ENCODE assay signal across 29 cellular contexts in the genomic region with DNA sequence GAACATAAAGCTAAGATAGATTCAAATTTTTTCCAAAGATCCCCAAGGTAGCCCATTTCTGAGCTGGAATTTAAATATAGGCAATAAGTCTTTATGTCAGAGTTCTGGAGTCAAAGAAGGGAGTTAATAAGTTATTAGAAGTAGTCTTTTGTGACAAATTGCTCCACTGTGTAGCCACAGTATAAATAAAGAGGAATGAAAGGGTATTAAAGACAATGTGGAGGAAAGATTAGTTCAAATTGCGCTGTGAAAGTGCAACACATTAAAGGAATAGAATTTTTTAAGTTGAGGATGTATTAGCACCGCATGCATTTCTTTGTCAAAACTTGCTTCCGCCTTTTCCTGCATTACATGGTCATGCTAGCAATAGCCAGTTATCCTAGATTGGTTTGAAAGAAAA.
"Had no signal": no experiment of that assay in that cellular context is flagged by ENCODE, and none has a peak within 500 bp of the region (broad histone marks: within the 10 kb centered on the region; RNA-seq: fewer than 3 reads in every experiment).

No MANE protein-coding gene starts in this region.

- H3K4me1 Mint-ChIP-seq: activated CD4-positive, alpha-beta T cell treated with anti-CD3 and anti-CD28 coated beads for 36 hours; activated CD4-positive, alpha-beta T cell treated with anti-CD3 and anti-CD28 coated beads, Interleukin-2, amount 10 ng/mL, durations not matched to agents 24 days and 14 days; activated CD8-positive, alpha-beta memory T cell treated with anti-CD3 and anti-CD28 coated beads, Interleukin-2, amount 10 ng/mL, durations not matched to agents 7 days and 5 days; activated naive CD4-positive, alpha-beta T cell treated with anti-CD3 and anti-CD28 coated beads, Interleukin-2, amount 10 ng/mL, durations not matched to agents 7 days and 5 days; central memory CD8-positive, alpha-beta T cell had no signal

- H2AFZ ChIP-seq: hepatocyte had no signal

- H3K4me3 Mint-ChIP-seq: activated CD4-positive, alpha-beta memory T cell treated with anti-CD3 and anti-CD28 coated beads for 36 hours; activated CD4-positive, alpha-beta T cell treated with anti-CD3 and anti-CD28 coated beads for 36 hours; activated CD4-positive, alpha-beta T cell treated with anti-CD3 and anti-CD28 coated beads, Interleukin-2, amount 10 ng/mL, durations not matched to agents 24 days and 14 days; activated CD8-positive, alpha-beta memory T cell treated with anti-CD3 and anti-CD28 coated beads, Interleukin-2, amount 10 ng/mL, durations not matched to agents 7 days and 5 days; activated CD8-positive, alpha-beta T cell treated with anti-CD3 and anti-CD28 coated beads, Interleukin-2, amount 10 ng/mL, durations not matched to agents 7 days and 5 days; activated naive CD4-positive, alpha-beta T cell treated with anti-CD3 and anti-CD28 coated beads, Interleukin-2, amount 10 ng/mL, durations not matched to agents 7 days and 5 days; central memory CD8-positive, alpha-beta T cell; dendritic cell treated with granulocyte-macrophage colony-stimulating factor and Interleukin-4, amounts not matched to agents 40 ng/mL and 50 ng/mL, for 4 days; endodermal cell had no signal

- H3K9me3 Mint-ChIP-seq: activated CD4-positive, alpha-beta memory T cell treated with anti-CD3 and anti-CD28 coated beads for 36 hours; activated CD4-positive, alpha-beta T cell treated with anti-CD3 and anti-CD28 coated beads, Interleukin-2, amount 10 ng/mL, durations not matched to agents 24 days and 14 days; activated naive CD4-positive, alpha-beta T cell treated with anti-CD3 and anti-CD28 coated beads, Interleukin-2, amount 10 ng/mL, durations not matched to agents 7 days and 5 days; activated naive CD4-positive, alpha-beta T cell treated with anti-CD3 and anti-CD28 coated beads, Interleukin-2, amount 50 U/mL, for 72 hours; central memory CD8-positive, alpha-beta T cell had no signal

- ATAC-seq: activated CD4-positive, alpha-beta T cell treated with anti-CD3 and anti-CD28 coated beads for 36 hours; activated CD8-positive, alpha-beta memory T cell treated with anti-CD3 and anti-CD28 coated beads, Interleukin-2, amount 10 ng/mL, durations not matched to agents 7 days and 5 days; activated CD8-positive, alpha-beta T cell treated with anti-CD3 and anti-CD28 coated beads, Interleukin-2, amount 10 ng/mL, durations not matched to agents 7 days and 5 days; activated naive CD4-positive, alpha-beta T cell treated with anti-CD3 and anti-CD28 coated beads, Interleukin-2, amount 50 U/mL, for 72 hours; esophagus mucosa; gastrocnemius medialis; heart right ventricle had no signal

- H3K27ac ChIP-seq: coronary artery, dorsolateral prefrontal cortex, gastrocnemius medialis, heart right ventricle, hepatocyte had no signal

- H3K4me2 ChIP-seq: hepatocyte had no signal

- H3K27me3 Mint-ChIP-seq: activated naive CD4-positive, alpha-beta T cell treated with anti-CD3 and anti-CD28 coated beads, Interleukin-2, amount 10 ng/mL, durations not matched to agents 7 days and 5 days; central memory CD8-positive, alpha-beta T cell; dendritic cell treated with granulocyte-macrophage colony-stimulating factor and Interleukin-4, amounts not matched to agents 40 ng/mL and 50 ng/mL, for 4 days had no signal

- H3K9me3 ChIP-seq: gastrocnemius medialis had no signal

- H3K27me3 ChIP-seq: brain microvascular endothelial cell, dorsolateral prefrontal cortex, gastrocnemius medialis, heart right ventricle, hepatocyte had no signal

- H3K4me3 ChIP-seq: coronary artery, dorsolateral prefrontal cortex, gastrocnemius medialis, heart right ventricle, hepatocyte had no signal

- H3K79me2 ChIP-seq: hepatocyte had no signal

- DNase-seq: activated CD4-positive, alpha-beta memory T cell treated with anti-CD3 and anti-CD28 coated beads for 36 hours; activated CD4-positive, alpha-beta T cell treated with anti-CD3 and anti-CD28 coated beads for 36 hours; activated CD4-positive, alpha-beta T cell treated with anti-CD3 and anti-CD28 coated beads, Interleukin-2, amount 10 ng/mL, durations not matched to agents 24 days and 14 days; activated CD4-positive, CD25-positive, alpha-beta regulatory T cell; activated CD4-positive, CD25-positive, alpha-beta regulatory T cell treated with anti-CD3 and anti-CD28 coated beads, Interleukin-2, amount 50 U/mL, for 72 hours; activated CD8-positive, alpha-beta memory T cell treated with anti-CD3 and anti-CD28 coated beads, Interleukin-2, amount 10 ng/mL, durations not matched to agents 7 days and 5 days; activated CD8-positive, alpha-beta memory T cell treated with anti-CD3 and anti-CD28 coated beads, Interleukin-2, amount 50 U/mL, for 4 hours; activated CD8-positive, alpha-beta T cell treated with anti-CD3 and anti-CD28 coated beads, Interleukin-2, amount 10 ng/mL, durations not matched to agents 7 days and 5 days; activated gamma-delta T cell; activated naive CD4-positive, alpha-beta T cell; activated naive CD4-positive, alpha-beta T cell treated with anti-CD3 and anti-CD28 coated beads, Interleukin-2, amount 10 ng/mL, durations not matched to agents 7 days and 5 days; activated T-cell treated with anti-CD3 and anti-CD28 coated beads, Interleukin-2, amount 50 U/mL, for 1 hour; activated T-cell treated with anti-CD3 and anti-CD28 coated beads, Interleukin-2, amount 50 U/mL, for 48 hours; amniotic stem cell; anterior cingulate cortex; brain microvascular endothelial cell; dorsolateral prefrontal cortex; effector memory CD4-positive, alpha-beta T cell; endodermal cell; foreskin fibroblast; gastrocnemius medialis; heart right ventricle; T-helper 2 cell had no signal

- H3K27ac Mint-ChIP-seq: activated CD4-positive, alpha-beta memory T cell treated with anti-CD3 and anti-CD28 coated beads for 36 hours; activated CD4-positive, alpha-beta T cell treated with anti-CD3 and anti-CD28 coated beads for 36 hours; activated CD4-positive, alpha-beta T cell treated with anti-CD3 and anti-CD28 coated beads, Interleukin-2, amount 10 ng/mL, durations not matched to agents 24 days and 14 days; activated CD8-positive, alpha-beta memory T cell treated with anti-CD3 and anti-CD28 coated beads, Interleukin-2, amount 10 ng/mL, durations not matched to agents 7 days and 5 days; activated CD8-positive, alpha-beta T cell treated with anti-CD3 and anti-CD28 coated beads, Interleukin-2, amount 10 ng/mL, durations not matched to agents 7 days and 5 days; activated naive CD4-positive, alpha-beta T cell treated with anti-CD3 and anti-CD28 coated beads, Interleukin-2, amount 10 ng/mL, durations not matched to agents 7 days and 5 days; activated naive CD4-positive, alpha-beta T cell treated with anti-CD3 and anti-CD28 coated beads, Interleukin-2, amount 50 U/mL, for 72 hours; dendritic cell treated with granulocyte-macrophage colony-stimulating factor and Interleukin-4, amounts not matched to agents 40 ng/mL and 50 ng/mL, for 4 days; endodermal cell had no signal

- H3K36me3 ChIP-seq: brain microvascular endothelial cell, gastrocnemius medialis had no signal

- H3K36me3 Mint-ChIP-seq: activated CD4-positive, alpha-beta memory T cell treated with anti-CD3 and anti-CD28 coated beads for 36 hours; activated CD8-positive, alpha-beta memory T cell treated with anti-CD3 and anti-CD28 coated beads, Interleukin-2, amount 10 ng/mL, durations not matched to agents 7 days and 5 days; activated naive CD4-positive, alpha-beta T cell treated with anti-CD3 and anti-CD28 coated beads, Interleukin-2, amount 10 ng/mL, durations not matched to agents 7 days and 5 days; activated naive CD4-positive, alpha-beta T cell treated with anti-CD3 and anti-CD28 coated beads, Interleukin-2, amount 50 U/mL, for 72 hours had no signal

- H3K4me1 ChIP-seq: gastrocnemius medialis, heart right ventricle had no signal
